24 cellular contexts compared by ENCODE assay signal in the genomic region with DNA sequence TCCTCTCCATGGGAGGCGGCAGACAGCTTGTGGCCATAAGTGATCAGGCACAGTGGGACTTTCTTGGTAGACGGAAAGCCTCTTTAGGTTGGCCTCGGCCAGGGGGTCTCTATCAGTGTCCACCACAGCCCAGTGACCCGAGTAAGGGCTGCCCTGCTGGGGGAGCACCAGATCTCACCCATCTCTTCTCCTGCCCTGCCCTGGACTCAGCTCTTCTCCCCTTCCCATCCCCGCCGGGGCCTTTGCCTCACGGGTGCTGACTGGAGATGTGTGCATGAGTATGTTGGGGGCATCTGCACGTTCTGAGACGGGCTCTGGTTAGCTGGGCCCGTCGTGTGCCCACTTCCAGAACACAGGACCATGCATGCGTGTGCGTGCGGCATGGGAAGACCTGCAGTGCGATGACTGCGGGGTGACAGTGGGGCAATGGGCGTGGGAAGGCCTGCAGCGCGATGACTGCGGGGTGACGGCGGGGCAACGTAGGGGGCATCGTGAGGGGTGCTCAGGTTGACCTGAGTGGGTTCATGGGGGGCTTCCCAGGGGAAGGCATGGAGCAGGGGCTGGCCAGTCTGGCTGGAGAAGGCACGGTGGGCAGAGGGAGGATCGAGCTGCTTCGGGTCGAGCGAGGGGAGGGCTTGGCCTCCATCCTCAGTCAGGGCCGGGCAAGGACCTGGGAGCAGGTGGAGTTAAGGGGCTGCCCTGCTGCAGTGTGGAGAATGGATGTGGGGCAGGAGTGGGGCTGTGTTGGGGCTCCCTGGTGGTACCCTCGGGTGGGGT. TPM values are rescaled to one million over a fixed set of nuclear protein-coding genes. Genes with fewer than 3 reads are reported as not detected.
DNase-seq lines count a peak whose midpoint lies in the region; ATAC-seq, FAIRE-seq and TF ChIP-seq lines count a peak whose summit lies in the region.
"Had no signal": no experiment of that assay in that cellular context is flagged by ENCODE, and none has a peak within 500 bp of the region (broad histone marks: within the 10 kb centered on the region; RNA-seq: fewer than 3 reads in every experiment).

No MANE protein-coding gene starts in this region.

- in situ Hi-C loops in K562 (cut with MboI): no loop called here

- no peaks in the 10 kb centered on the region for H3K9me1 ChIP-seq in K562 (ENCODE audit: control insufficient read depth, insufficient read depth, low read length)

- POLR2A ChIA-PET in K562 (lab: Yijun Ruan, JAX): interaction anchor here (0.8 to 1.2 kb wide), 2 partner anchors 10 to 15 kb away, joined by 4 to 5 read pairs; no protein-coding TSS in a partner anchor

- no peaks in the 10 kb centered on the region for H3K27me3 Mint-ChIP-seq in activated T-helper 17 cell treated with anti-CD3 and anti-CD28 coated beads, Interleukin-2, amount 50 U/mL, for 72 hours
- H3K27me3 Mint-ChIP-seq: CD4-positive, CD25-positive, alpha-beta regulatory T cell had no signal

- no peak for FAIRE-seq in K562 (lab: Jason Lieb, UNC)

- no peak overlapping the region for H3K4me3 ChIP-seq in heart right ventricle
- no peak overlapping the region for H3K4me3 ChIP-seq in K562
- no peak overlapping the region for H3K4me3 ChIP-seq in lower lobe of right lung
- no peak overlapping the region for H3K4me3 ChIP-seq in spleen
- H3K4me3 ChIP-seq: SJCRH30 had no signal

- H3K9me3 ChIP-seq in heart right ventricle (no peaks in the 10 kb centered on the region), K562 (replicated peaks; ENCODE audit: control insufficient read depth, insufficient read depth, low read depth, low read length) (no peaks in the 10 kb centered on the region), lower lobe of right lung (no peaks in the 10 kb centered on the region), spleen (no peaks in the 10 kb centered on the region)
- H3K9me3 ChIP-seq: SJCRH30 had no signal

- no peak overlapping the region for H3K27ac ChIP-seq in heart right ventricle
- no peak overlapping the region for H3K27ac ChIP-seq in K562 (ENCODE audit: extremely low read depth, low read depth, low read length)
- no peak overlapping the region for H3K27ac ChIP-seq in lower lobe of right lung
- H3K27ac ChIP-seq in spleen: no peak overlapping the region
- H3K27ac ChIP-seq in caudate nucleus (ENCODE audit: low read depth, low read length): no peak overlapping the region
- H3K27ac ChIP-seq: HL-60, RWPE1, SJCRH30 had no signal

- TF ChIP-seq POLR2A in K562 (conservative IDR thresholded peaks at IDR 0.05): no peak
- no peak for TF ChIP-seq POLR2A in spleen (IDR thresholded peaks at IDR 0.05)

- peaks cover 26% of the 10 kb centered on the region for H4K20me1 ChIP-seq in K562 (replicated peaks; ENCODE audit: control insufficient read depth, insufficient read depth, low read length)

- H3K4me1 ChIP-seq in heart right ventricle (peaks cover 0 to 15% (median 0%) of the 10 kb centered on the region in 9 donors), K562 (replicated peaks in 1 of 2; ENCODE audit: control insufficient read depth in 2 of 2, insufficient read depth in 2 of 2, low read length in 2 of 2) (peaks cover 0 to 55% of the 10 kb centered on the region in 2 experiments; a peak in 3 of 5 replicates), lower lobe of right lung (no peaks in the 10 kb centered on the region), spleen (peaks cover 0 to 40% (median 23%) of the 10 kb centered on the region in 6 donors)

- H3K4me1 Mint-ChIP-seq in activated T-helper 17 cell treated with anti-CD3 and anti-CD28 coated beads, Interleukin-2, amount 50 U/mL, for 72 hours: no peaks in the 10 kb centered on the region
- H3K4me1 Mint-ChIP-seq: H9 had no signal

- H3K9ac ChIP-seq in K562 (ENCODE audit: insufficient read depth in 1 of 2, low read depth in 2 of 2, low read length in 2 of 2): no peak overlapping the region

- H2AFZ ChIP-seq in K562 (ENCODE audit: low read depth, low read length): no peak overlapping the region

- no peaks in the 10 kb centered on the region for H3K9me3 Mint-ChIP-seq in activated T-helper 17 cell treated with anti-CD3 and anti-CD28 coated beads, Interleukin-2, amount 50 U/mL, for 72 hours
- H3K9me3 Mint-ChIP-seq: CD4-positive, CD25-positive, alpha-beta regulatory T cell; H9; HFFc6 had no signal

- 92 to 93% methylated on average over 31 of the region's 31 CpGs for WGBS in heart right ventricle, 2 donors
- 97% methylated on average over 28 of the region's 31 CpGs for WGBS in K562 (ENCODE audit: insufficient coverage, low coverage, missing lambda C conversion rate)
- 93 to 95% (median 95%) methylated on average over 28 to 31 of the region's 31 CpGs for WGBS in spleen, 5 donors

- no peak overlapping the region for H3K4me3 Mint-ChIP-seq in activated T-helper 17 cell treated with anti-CD3 and anti-CD28 coated beads, Interleukin-2, amount 50 U/mL, for 72 hours
- H3K4me3 Mint-ChIP-seq: CD4-positive, CD25-positive, alpha-beta regulatory T cell; H9; HFFc6 had no signal

- no TSS peak for BruUV-seq in K562 (replicated peaks; lab: Mats Ljungman, UMichigan)

- no peak overlapping the region for H3K27ac Mint-ChIP-seq in activated T-helper 17 cell treated with anti-CD3 and anti-CD28 coated beads, Interleukin-2, amount 50 U/mL, for 72 hours
- H3K27ac Mint-ChIP-seq: CD4-positive, CD25-positive, alpha-beta regulatory T cell; HFFc6 had no signal

- H3K4me2 ChIP-seq in K562 (ENCODE audit: insufficient read depth, low read length): no peak overlapping the region

- CTCF ChIA-PET in K562 (lab: Yijun Ruan, JAX; ENCODE audit: low intra/inter-chr PET ratio): interaction anchor here (0.5 kb wide), 1 partner anchor 10 kb away, joined by 3 read pairs; no protein-coding TSS in a partner anchor

- H3K27me3 ChIP-seq in heart right ventricle (no peaks in the 10 kb centered on the region), K562 (ENCODE audit: control insufficient read depth in 2 of 2, insufficient read depth in 2 of 2, low read length in 2 of 2) (no peaks in the 10 kb centered on the region), lower lobe of right lung (ENCODE audit: low read depth) (no peaks in the 10 kb centered on the region), spleen (replicated peaks in 1 of 7) (no peaks in the 10 kb centered on the region)
- H3K27me3 ChIP-seq: SJCRH30 had no signal

- peaks cover 0 to 99% (median 65%) of the 10 kb centered on the region in 9 donors for H3K36me3 ChIP-seq in heart right ventricle
- H3K36me3 ChIP-seq in K562 (ENCODE audit: control insufficient read depth, insufficient read depth, low read length): peaks cover 90% of the 10 kb centered on the region; the same call in 2 of the 3 replicates
- H3K36me3 ChIP-seq in lower lobe of right lung: peaks cover 100% of the 10 kb centered on the region
- H3K36me3 ChIP-seq in spleen: peaks cover 2 to 100% (median 97%) of the 10 kb centered on the region in 6 donors

- peaks cover 55% of the 10 kb centered on the region for H3K36me3 Mint-ChIP-seq in activated T-helper 17 cell treated with anti-CD3 and anti-CD28 coated beads, Interleukin-2, amount 50 U/mL, for 72 hours (ENCODE audit: low read depth)

- no peak for ATAC-seq in left ventricle myocardium superior
- ATAC-seq in heart right ventricle: no peak
- ATAC-seq in K562: no peak
- no peak for ATAC-seq in lower lobe of right lung
- no peak for ATAC-seq in activated T-helper 17 cell treated with anti-CD3 and anti-CD28 coated beads, Interleukin-2, amount 50 U/mL, for 72 hours (replicated peaks)

- no peak for TF ChIP-seq EP300 in K562 (IDR thresholded peaks at IDR 0.05; ENCODE audit: low read length)

- intact Hi-C loops in left ventricle myocardium superior (cut with micrococcal nuclease): no loop called here
- intact Hi-C loops in heart right ventricle (cut with DNase I): no loop called here
- intact Hi-C loops in K562 (cut with micrococcal nuclease): no loop called here
- intact Hi-C loops in lower lobe of right lung (cut with DNase I): no loop called here
- intact Hi-C loops in spleen (cut with DNase I; ENCODE audit: low total_unique reads): no loop called here

- DNase-seq in left ventricle myocardium superior: peak; percentile 24
- DNase-seq in heart right ventricle: no peak
- no peak for DNase-seq in K562 (ENCODE audit: extremely low read depth in 1 of 4, low spot score in 3 of 4)
- peak; percentile 39 for DNase-seq in lower lobe of right lung
- DNase-seq in spleen: peak; percentile 64
- DNase-seq in caudate nucleus (lab: John Stamatoyannopoulos, UW): no peak
- DNase-seq in activated naive CD4-positive, alpha-beta T cell treated with anti-CD3 and anti-CD28 coated beads, Interleukin-2, amount 50 U/mL, for 16 hours: no peak
- DNase-seq: CD4-positive, CD25-positive, alpha-beta regulatory T cell; DMS79; H9; HFFc6; KG1; NCI-H1105; NCI-H146; NCI-H2029; NCI-H2227 treated with DMSO at 0.1 percent for 48 hours; NCI-H510A; NK-92 treated with Interleukin-12 subunit alpha and Interleukin-12 subunit beta, amount 100 ng/mL, for 24 hours; SJCRH30 had no signal

- no peaks in the 10 kb centered on the region; the same call in 1 of the 3 replicates for H3K79me2 ChIP-seq in K562 (ENCODE audit: control insufficient read depth, insufficient read depth, low read length)

- TF ChIP-seq CTCF in heart right ventricle (IDR thresholded peaks at IDR 0.05): no peak
- no peak for TF ChIP-seq CTCF in K562 (IDR thresholded peaks at IDR 0.05 in 2 of 3, conservative IDR thresholded peaks at IDR 0.05 in 1 of 3; ENCODE audit: insufficient read depth in 2 of 3, low read depth in 1 of 3, low read length in 3 of 3)
- TF ChIP-seq CTCF in lower lobe of right lung (IDR thresholded peaks at IDR 0.05): no peak
- no peak for TF ChIP-seq CTCF in spleen (IDR thresholded peaks at IDR 0.05 in 8 of 11, conservative IDR thresholded peaks at IDR 0.05 in 3 of 11)

- no peak for TF ChIP-seq RAD21 in K562 (CRISPR knock-in tag; conservative IDR thresholded peaks at IDR 0.05 in 1 of 2, IDR thresholded peaks at IDR 0.05 in 1 of 2)

RNA-seq across cellular contexts. Expression of gene EPN1, which starts 15.9 kb away (rescaled TPM):
- total RNA-seq in left ventricle myocardium superior (250 TPM), heart right ventricle (100 to 1,000 TPM; 127 to 305 (median 140) TPM), K562 (2014; rRNA removed) (25.4 and 33.8 TPM in 2 replicates), K562 (2014; rRNA removed; fragmentation: Illumina TruSeq; extraction: Trizol) (5.1 and 6.4 TPM in 2 replicates), K562 (2015; rRNA removed; fragmentation: Illumina TruSeq; extraction: Trizol) (12.7 and 14.6 TPM in 2 replicates), K562 (2021) (138 and 142 TPM in 2 replicates), lower lobe of right lung (105 TPM), spleen (100 to 1,000 TPM; 100 to 166 (median 129) TPM)
- polyA plus RNA-seq in heart right ventricle (100 to 1,000 TPM; 134 to 140 TPM), K562 (2011; rRNA removed) (11.3 and 22.8 TPM in 2 replicates), K562 (2014; fragmentation: Illumina TruSeq; extraction: Trizol) (14.9 and 33.1 TPM in 2 replicates), K562 (2014; fragmentation: Nextera tagmentation; extraction: Ambion mirVana) (under 1 TPM; 0.08 to 0.15 TPM), K562 (2014; rRNA removed) (44.7 and 47.2 TPM in 2 replicates), spleen (100 to 1,000 TPM in 1 of 3 donors, 10 to 100 TPM in 2; 36.8 to 115 (median 42.6) TPM)
- 32.5 and 96.7 TPM in 2 replicates for total RNA-seq in K562 (2011; cell fraction: chromatin; rRNA removed; ENCODE audit: low replicate concordance)
- total RNA-seq in K562 (2011; cell fraction: nucleolus; rRNA removed): 37.1 and 45.4 TPM in 2 replicates
- total RNA-seq in K562 (2011; cell fraction: nucleoplasm; rRNA removed): 46.5 and 48.0 TPM in 2 replicates
- 17.5 and 44.0 TPM in 2 replicates for polyA plus RNA-seq in K562 (2011; cell fraction: cytosol; rRNA removed)
- 19.3 and 25.8 TPM in 2 replicates for polyA plus RNA-seq in K562 (2011; cell fraction: nucleus; rRNA removed)
- 56.6 and 92.1 TPM in 2 replicates for polyA plus RNA-seq in K562 (2012)
- polyA minus RNA-seq in K562 (2011; rRNA and poly(A)+ RNA removed): 17.8 and 24.4 TPM in 2 replicates
- polyA minus RNA-seq in K562 (2011; cell fraction: cytosol; rRNA and poly(A)+ RNA removed): 57.1 and 83.4 TPM in 2 replicates
- 8.9 and 16.7 TPM in 2 replicates for polyA minus RNA-seq in K562 (2011; cell fraction: nucleus; rRNA and poly(A)+ RNA removed)
- 10 to 100 TPM; 29.2 to 45.1 TPM for total RNA-seq in activated T-helper 17 cell treated with anti-CD3 and anti-CD28 coated beads, Interleukin-2, amount 50 U/mL, for 72 hours

RNA-seq across cellular contexts. Expression of gene U2AF2, which starts 36.1 kb away (rescaled TPM):
- total RNA-seq in left ventricle myocardium superior (79.9 TPM), heart right ventricle (100 to 1,000 TPM in 1 of 10 donors, 10 to 100 TPM in 9; 64.1 to 100 (median 72.9) TPM), K562 (2014; rRNA removed) (279 and 332 TPM in 2 replicates), K562 (2014; rRNA removed; fragmentation: Illumina TruSeq; extraction: Trizol) (36.8 and 58.9 TPM in 2 replicates), K562 (2015; rRNA removed; fragmentation: Illumina TruSeq; extraction: Trizol) (157 and 162 TPM in 2 replicates), K562 (2021) (304 and 321 TPM in 2 replicates), lower lobe of right lung (143 TPM), spleen (100 to 1,000 TPM; 109 to 218 (median 176) TPM)
- polyA plus RNA-seq in heart right ventricle (10 to 100 TPM; 75.5 to 90.2 TPM), K562 (2011; rRNA removed) (144 and 156 TPM in 2 replicates), K562 (2014; fragmentation: Illumina TruSeq; extraction: Trizol) (169 and 224 TPM in 2 replicates), K562 (2014; fragmentation: Nextera tagmentation; extraction: Ambion mirVana) (1 to 10 TPM; 3.0 to 4.4 TPM), K562 (2014; rRNA removed) (277 and 331 TPM in 2 replicates), spleen (100 to 1,000 TPM in 1 of 3 donors, 10 to 100 TPM in 2; 67.2 to 190 (median 85.5) TPM)
- total RNA-seq in K562 (2011; cell fraction: chromatin; rRNA removed; ENCODE audit: low replicate concordance): 193 and 483 TPM in 2 replicates
- total RNA-seq in K562 (2011; cell fraction: nucleolus; rRNA removed): 266 and 305 TPM in 2 replicates
- 221 and 225 TPM in 2 replicates for total RNA-seq in K562 (2011; cell fraction: nucleoplasm; rRNA removed)
- polyA plus RNA-seq in K562 (2011; cell fraction: cytosol; rRNA removed): 175 and 315 TPM in 2 replicates
- 395 and 527 TPM in 2 replicates for polyA plus RNA-seq in K562 (2011; cell fraction: nucleus; rRNA removed)
- polyA plus RNA-seq in K562 (2012): 223 and 263 TPM in 2 replicates
- 42.9 and 75.8 TPM in 2 replicates for polyA minus RNA-seq in K562 (2011; rRNA and poly(A)+ RNA removed)
- 113 and 128 TPM in 2 replicates for polyA minus RNA-seq in K562 (2011; cell fraction: cytosol; rRNA and poly(A)+ RNA removed)
- polyA minus RNA-seq in K562 (2011; cell fraction: nucleus; rRNA and poly(A)+ RNA removed): 91.7 and 99.0 TPM in 2 replicates
- total RNA-seq in activated T-helper 17 cell treated with anti-CD3 and anti-CD28 coated beads, Interleukin-2, amount 50 U/mL, for 72 hours: 100 to 1,000 TPM; 254 to 333 TPM

RNA-seq across cellular contexts. Expression of gene CCDC106, which starts 42.9 kb away (rescaled TPM):
- 16.8 TPM for total RNA-seq in left ventricle myocardium superior
- 10 to 100 TPM; 12.1 to 20.0 (median 13.3) TPM for total RNA-seq in heart right ventricle
- 10 to 100 TPM; 15.3 to 29.6 TPM for polyA plus RNA-seq in heart right ventricle
- 5.5 and 16.0 TPM in 2 replicates for total RNA-seq in K562 (2011; cell fraction: chromatin; rRNA removed; ENCODE audit: low replicate concordance)
- total RNA-seq in K562 (2011; cell fraction: nucleolus; rRNA removed): 17.5 and 18.3 TPM in 2 replicates
- 8.7 and 12.1 TPM in 2 replicates for total RNA-seq in K562 (2011; cell fraction: nucleoplasm; rRNA removed)
- total RNA-seq in K562 (2014; rRNA removed): 17.8 and 21.9 TPM in 2 replicates
- total RNA-seq in K562 (2014; rRNA removed; fragmentation: Illumina TruSeq; extraction: Trizol): 4.2 and 7.0 TPM in 2 replicates
- total RNA-seq in K562 (2015; rRNA removed; fragmentation: Illumina TruSeq; extraction: Trizol): 12.2 and 14.3 TPM in 2 replicates
- 27.5 and 28.2 TPM in 2 replicates for total RNA-seq in K562 (2021)
- 7.6 and 11.2 TPM in 2 replicates for polyA plus RNA-seq in K562 (2011; rRNA removed)
- 11.0 and 22.8 TPM in 2 replicates for polyA plus RNA-seq in K562 (2011; cell fraction: cytosol; rRNA removed)
- 16.4 and 27.9 TPM in 2 replicates for polyA plus RNA-seq in K562 (2011; cell fraction: nucleus; rRNA removed)
- polyA plus RNA-seq in K562 (2012): 22.8 and 23.5 TPM in 2 replicates
- 19.1 and 21.9 TPM in 2 replicates for polyA plus RNA-seq in K562 (2014; fragmentation: Illumina TruSeq; extraction: Trizol)
- polyA plus RNA-seq in K562 (2014; fragmentation: Nextera tagmentation; extraction: Ambion mirVana): under 1 TPM in 1 of 2 experiments, not detected in 1; 0.10 TPM
- 24.1 and 25.9 TPM in 2 replicates for polyA plus RNA-seq in K562 (2014; rRNA removed)
- 1.8 and 1.9 TPM in 2 replicates for polyA minus RNA-seq in K562 (2011; rRNA and poly(A)+ RNA removed)
- 7.2 and 12.6 TPM in 2 replicates for polyA minus RNA-seq in K562 (2011; cell fraction: cytosol; rRNA and poly(A)+ RNA removed)
- polyA minus RNA-seq in K562 (2011; cell fraction: nucleus; rRNA and poly(A)+ RNA removed): 5.3 and 6.4 TPM in 2 replicates
- total RNA-seq in lower lobe of right lung: 11.6 TPM
- 10 to 100 TPM; 11.9 to 23.4 (median 14.4) TPM for total RNA-seq in spleen
- polyA plus RNA-seq in spleen: 10 to 100 TPM; 26.7 to 40.1 (median 37.8) TPM
- total RNA-seq in activated T-helper 17 cell treated with anti-CD3 and anti-CD28 coated beads, Interleukin-2, amount 50 U/mL, for 72 hours: 1 to 10 TPM; 2.4 to 2.6 TPM

RNA-seq across cellular contexts. Expression of gene NLRP9, which starts 47.2 kb away (rescaled TPM):
- total RNA-seq in left ventricle myocardium superior: not detected
- total RNA-seq in heart right ventricle: not detected
- polyA plus RNA-seq in heart right ventricle: not detected
- not detected in 2 replicates for total RNA-seq in K562 (2011; cell fraction: chromatin; rRNA removed; ENCODE audit: low replicate concordance)
- total RNA-seq in K562 (2011; cell fraction: nucleolus; rRNA removed): not detected in 2 replicates
- not detected in 2 replicates for total RNA-seq in K562 (2011; cell fraction: nucleoplasm; rRNA removed)
- total RNA-seq in K562 (2014; rRNA removed): not detected in 2 replicates
- not detected in 2 replicates for total RNA-seq in K562 (2014; rRNA removed; fragmentation: Illumina TruSeq; extraction: Trizol)
- not detected in 2 replicates for total RNA-seq in K562 (2015; rRNA removed; fragmentation: Illumina TruSeq; extraction: Trizol)
- not detected in 2 replicates for total RNA-seq in K562 (2021)
- polyA plus RNA-seq in K562 (2011; rRNA removed): not detected in 2 replicates
- polyA plus RNA-seq in K562 (2011; cell fraction: cytosol; rRNA removed): not detected in 2 replicates
- not detected in 2 replicates for polyA plus RNA-seq in K562 (2011; cell fraction: nucleus; rRNA removed)
- not detected in 2 replicates for polyA plus RNA-seq in K562 (2012)
- polyA plus RNA-seq in K562 (2014; fragmentation: Illumina TruSeq; extraction: Trizol): not detected in 2 replicates
- polyA plus RNA-seq in K562 (2014; fragmentation: Nextera tagmentation; extraction: Ambion mirVana): not detected
- not detected in 2 replicates for polyA plus RNA-seq in K562 (2014; rRNA removed)
- not detected in 2 replicates for polyA minus RNA-seq in K562 (2011; rRNA and poly(A)+ RNA removed)
- polyA minus RNA-seq in K562 (2011; cell fraction: cytosol; rRNA and poly(A)+ RNA removed): not detected in 2 replicates
- not detected in 2 replicates for polyA minus RNA-seq in K562 (2011; cell fraction: nucleus; rRNA and poly(A)+ RNA removed)
- total RNA-seq in lower lobe of right lung: not detected
- total RNA-seq in spleen: not detected
- not detected for polyA plus RNA-seq in spleen
- total RNA-seq in activated T-helper 17 cell treated with anti-CD3 and anti-CD28 coated beads, Interleukin-2, amount 50 U/mL, for 72 hours: not detected
- total RNA-seq: CD4-positive, CD25-positive, alpha-beta regulatory T cell; H9; HFFc6; HT-29 had no signal
- polyA plus RNA-seq: BJ; CD4-positive, CD25-positive, alpha-beta regulatory T cell had no signal

RNA-seq across cellular contexts. Expression of gene ZNF581, which starts 47.5 kb away (rescaled TPM):
- total RNA-seq in left ventricle myocardium superior (9.4 TPM), heart right ventricle (10 to 100 TPM in 1 of 10 donors, 1 to 10 TPM in 9; 4.0 to 15.6 (median 6.5) TPM), K562 (2014; rRNA removed) (18.6 and 26.4 TPM in 2 replicates), K562 (2014; rRNA removed; fragmentation: Illumina TruSeq; extraction: Trizol) (7.3 and 8.5 TPM in 2 replicates), K562 (2015; rRNA removed; fragmentation: Illumina TruSeq; extraction: Trizol) (8.6 and 11.0 TPM in 2 replicates), K562 (2021) (35.7 and 39.4 TPM in 2 replicates), lower lobe of right lung (22.7 TPM), spleen (10 to 100 TPM; 21.4 to 34.9 (median 27.2) TPM)
- polyA plus RNA-seq in heart right ventricle (10 to 100 TPM in 1 of 2 donors, 1 to 10 TPM in 1; 5.6 to 10.8 TPM), K562 (2011; rRNA removed) (15.4 and 26.0 TPM in 2 replicates), K562 (2014; fragmentation: Illumina TruSeq; extraction: Trizol) (15.7 and 23.2 TPM in 2 replicates), K562 (2014; fragmentation: Nextera tagmentation; extraction: Ambion mirVana) (1 to 10 TPM; 2.4 to 5.8 TPM), K562 (2014; rRNA removed) (23.2 and 24.0 TPM in 2 replicates), spleen (10 to 100 TPM; 39.8 to 46.5 (median 43.6) TPM)
- total RNA-seq in K562 (2011; cell fraction: chromatin; rRNA removed; ENCODE audit: low replicate concordance): 8.2 and 21.8 TPM in 2 replicates
- total RNA-seq in K562 (2011; cell fraction: nucleolus; rRNA removed): 20.3 and 21.3 TPM in 2 replicates
- total RNA-seq in K562 (2011; cell fraction: nucleoplasm; rRNA removed): 16.7 and 16.8 TPM in 2 replicates
- 30.9 and 47.7 TPM in 2 replicates for polyA plus RNA-seq in K562 (2011; cell fraction: cytosol; rRNA removed)
- polyA plus RNA-seq in K562 (2011; cell fraction: nucleus; rRNA removed): 24.0 and 27.6 TPM in 2 replicates
- 19.0 and 47.4 TPM in 2 replicates for polyA plus RNA-seq in K562 (2012)
- 11.6 and 13.6 TPM in 2 replicates for polyA minus RNA-seq in K562 (2011; rRNA and poly(A)+ RNA removed)
- polyA minus RNA-seq in K562 (2011; cell fraction: cytosol; rRNA and poly(A)+ RNA removed): 15.3 and 31.1 TPM in 2 replicates
- 4.4 and 6.6 TPM in 2 replicates for polyA minus RNA-seq in K562 (2011; cell fraction: nucleus; rRNA and poly(A)+ RNA removed)
- 10 to 100 TPM; 26.4 to 35.6 TPM for total RNA-seq in activated T-helper 17 cell treated with anti-CD3 and anti-CD28 coated beads, Interleukin-2, amount 50 U/mL, for 72 hours

Comparison
In these comparisons a context has a peak if more than half of its experiments do, and no peak if none do; other contexts are left out.
1. DNase-seq: peak in left ventricle myocardium superior (single experiment), lower lobe of right lung (single experiment) and spleen (single experiment); none in heart right ventricle (0 of 2), K562 (0 of 4), caudate nucleus (0 of 61) and activated naive CD4-positive, alpha-beta T cell treated with anti-CD3 and anti-CD28 coated beads, Interleukin-2, amount 50 U/mL, for 16 hours (single experiment).